Comparison of ENCODE assay signal across 22 cellular contexts in the genomic region with DNA sequence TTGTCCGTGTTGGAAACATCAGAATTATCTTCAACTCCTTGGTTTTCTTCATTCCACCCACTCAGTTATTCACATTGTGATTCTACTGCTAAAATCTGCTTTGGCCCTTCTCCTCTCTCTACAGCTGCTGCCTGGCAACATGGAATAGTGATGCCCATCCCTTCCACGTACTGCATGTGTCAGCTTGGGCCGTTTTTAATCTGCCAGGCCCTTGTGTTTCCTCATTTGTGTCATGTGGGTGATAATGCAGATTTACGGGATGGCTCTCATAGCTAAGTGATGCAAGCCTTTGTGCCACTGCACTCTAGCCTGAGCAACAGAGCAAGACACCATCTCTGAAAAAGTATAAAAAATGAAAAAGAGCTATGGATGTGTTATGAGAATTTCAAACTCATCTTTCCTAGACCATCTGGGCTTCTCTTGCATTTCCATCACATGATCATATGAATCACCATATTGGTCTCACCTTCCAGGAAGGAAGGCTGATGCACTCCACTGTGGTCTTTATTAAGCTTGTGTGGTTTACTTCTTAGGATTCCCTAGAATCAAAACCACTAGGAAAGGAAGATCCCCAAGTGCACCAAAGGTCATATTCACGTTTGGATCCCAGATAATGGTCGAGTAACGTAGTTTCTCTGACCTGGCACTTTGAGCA. TPM values are rescaled to one million over a fixed set of nuclear protein-coding genes. Genes with fewer than 3 reads are reported as not detected.
DNase-seq lines count a peak whose midpoint lies in the region; ATAC-seq and TF ChIP-seq lines count a peak whose summit lies in the region.
"Had no signal": no experiment of that assay in that cellular context is flagged by ENCODE, and none has a peak within 500 bp of the region (broad histone marks: within the 10 kb centered on the region; RNA-seq: fewer than 3 reads in every experiment).

No MANE protein-coding gene starts in this region.

- 61 to 69% (median 66%) methylated on average over 7 of the region's 7 CpGs for WGBS in heart left ventricle, 4 donors

- CTCF ChIA-PET in RWPE1 (lab: Yijun Ruan, JAX): no interaction called here

- TF ChIP-seq POLR2A in heart left ventricle (IDR thresholded peaks at IDR 0.05): no peak

- H3K4me1 ChIP-seq in heart left ventricle: peaks cover 0 to 11% (median 2%) of the 10 kb centered on the region in 12 donors
- H3K4me1 ChIP-seq: Caco-2, SJSA1 had no signal

- H3K27me3 ChIP-seq in heart left ventricle: no peaks in the 10 kb centered on the region
- H3K27me3 ChIP-seq: MG63, SJSA1 had no signal

- intact Hi-C loops in heart left ventricle (cut with DNase I): no loop called here
- intact Hi-C loops in Right ventricle myocardium superior (cut with DNase I): no loop called here

- H3K4me3 ChIP-seq in heart left ventricle: no peak overlapping the region
- no peak overlapping the region for H3K4me3 ChIP-seq in foreskin fibroblast (ENCODE audit: low read depth in 1 of 2, low read length in 2 of 2)
- H3K4me3 ChIP-seq: GM23338, MG63, SJSA1 had no signal

- ATAC-seq in heart left ventricle (peak in 3 of 4 donors; percentile 38 to 78 (median 52)), Right ventricle myocardium superior (ENCODE audit: poor library complexity) (no peak)
- ATAC-seq: GM23338, PC-3 had no signal

- H3K9me3 ChIP-seq in heart left ventricle: peaks cover 0 to 6% (median 0%) of the 10 kb centered on the region in 12 donors
- H3K9me3 ChIP-seq: Caco-2, SJSA1 had no signal

- TF ChIP-seq CTCF in heart left ventricle (IDR thresholded peaks at IDR 0.05): no peak
- TF ChIP-seq CTCF in foreskin fibroblast (IDR thresholded peaks at IDR 0.05; ENCODE audit: low read depth, low read length): no peak
- no peak for TF ChIP-seq CTCF in RWPE1 (conservative IDR thresholded peaks at IDR 0.05; ENCODE audit: low read depth)

- POLR2A ChIA-PET in RWPE1 (lab: Yijun Ruan, JAX; ENCODE audit: low non-redundant PET): no interaction called here

- no peak overlapping the region for H3K27ac ChIP-seq in heart left ventricle
- H3K27ac ChIP-seq in RWPE1: no peak overlapping the region
- H3K27ac ChIP-seq: HL-60, SJSA1 had no signal

- DNase-seq in heart left ventricle (no peak), Right ventricle myocardium superior (no peak), OCI-M1 (lab: John Stamatoyannopoulos, UW) (peak; percentile 38), foreskin fibroblast (peak; percentile 23 to 47), occipital lobe (lab: John Stamatoyannopoulos, UW) (peak; percentile 36), amniotic stem cell (lab: John Stamatoyannopoulos, UW) (no peak), NCI-H1694 (lab: John Stamatoyannopoulos, UW) (no peak), RWPE1 (ENCODE audit: low spot score) (no peak)
- DNase-seq: Caco-2; CD4-positive, alpha-beta T cell; HCEC 1CT; IMR-90; MG63; NCI-H1105 treated with DMSO at 0.1 percent for 48 hours; NCI-H187; NCI-H2107; NCI-H510A; NCI-H774; PC-3 had no signal

- H3K36me3 ChIP-seq in heart left ventricle: no peaks in the 10 kb centered on the region
- H3K36me3 ChIP-seq: MG63, SJSA1 had no signal

RNA-seq across cellular contexts. Expression of gene CELF2, which starts 20.6 kb away (rescaled TPM):
- 100 to 1,000 TPM in 1 of 9 donors, 10 to 100 TPM in 8; 61.2 to 103 (median 73.3) TPM for total RNA-seq in heart left ventricle
- polyA plus RNA-seq in heart left ventricle: 10 to 100 TPM; 14.2 to 33.3 TPM
- 67.7 TPM for total RNA-seq in Right ventricle myocardium superior
- total RNA-seq in occipital lobe: 193 TPM
- total RNA-seq: PC-3, SJSA1 had no signal

Comparison
In these comparisons a context has a peak if more than half of its experiments do, and no peak if none do; other contexts are left out.
1. DNase-seq: peak in OCI-M1 (single experiment), foreskin fibroblast (2 of 2) and occipital lobe (single experiment); none in heart left ventricle (0 of 5), Right ventricle myocardium superior (single experiment), amniotic stem cell (single experiment), NCI-H1694 (single experiment) and RWPE1 (single experiment).